Comparison of ENCODE assay signal across 8 cellular contexts in genomic region chr16:727291-727977, GRCh38. TPM values are rescaled to one million over a fixed set of nuclear protein-coding genes. Genes with fewer than 3 reads are reported as not detected.
DNase-seq lines count a peak whose midpoint lies in the region; ATAC-seq and TF ChIP-seq lines count a peak whose summit lies in the region.

No MANE protein-coding gene starts in this region.

- peak overlapping the region; percentile 66 for H3K4me3 ChIP-seq in HL-60 (replicated peaks; ENCODE audit: insufficient read depth, low read length)
- peak overlapping the region; percentile 65 for H3K4me3 ChIP-seq in kidney epithelial cell (ENCODE audit: low read depth, low read length)
- peak overlapping the region; percentile 37 to 68 (median 54) for H3K4me3 ChIP-seq in tibial nerve

- H3K36me3 ChIP-seq in ES-I3 (ENCODE audit: insufficient read depth, low read length) (no peaks in the 10 kb centered on the region), kidney epithelial cell (ENCODE audit: control insufficient read depth, insufficient read depth, low read length) (no peaks in the 10 kb centered on the region), tibial nerve (peaks cover 0 to 28% (median 0%) of the 10 kb centered on the region in 3 donors)

- H3K4me1 ChIP-seq in ES-I3 (ENCODE audit: insufficient read depth, low read length) (no peaks in the 10 kb centered on the region; the same call in 1 of the 2 replicates), tibial nerve (peaks cover 0 to 31% (median 23%) of the 10 kb centered on the region in 4 donors)

- 0 to 1% methylated on average over 14 to 34 of the region's 61 CpGs for WGBS in tibial nerve, 2 donors

- TF ChIP-seq CTCF in HL-60 (IDR thresholded peaks at IDR 0.05; ENCODE audit: insufficient read depth, low read length) (no peak), kidney epithelial cell (IDR thresholded peaks at IDR 0.05; ENCODE audit: insufficient read depth, low read length, poor library complexity, severe bottlenecking) (no peak), tibial nerve (IDR thresholded peaks at IDR 0.05) (no peak)

- DNase-seq in HL-60 (ENCODE audit: low read depth in 1 of 2, low spot score in 1 of 2): peak in 1 of 2 experiments; percentile 46
- peak; percentile 54 for DNase-seq in activated naive CD8-positive, alpha-beta T cell treated with anti-CD3 and anti-CD28 coated beads for 36 hours
- no peak for DNase-seq in kidney epithelial cell (ENCODE audit: low read depth)
- DNase-seq in tibial nerve (ENCODE audit: low spot score in 2 of 2): no peak
- no peak for DNase-seq in ureter (ENCODE audit: low spot score)
- no peak for DNase-seq in stimulated activated CD4-positive, alpha-beta T cell treated with anti-CD3 and anti-CD28 coated beads, Interleukin-12 subunit alpha, Interleukin-12 subunit beta, amount 100 ng/mL, for 4 hours

- H3K27me3 ChIP-seq in HL-60 (ENCODE audit: insufficient read depth, poor library complexity, severe bottlenecking) (no peaks in the 10 kb centered on the region), kidney epithelial cell (ENCODE audit: control insufficient read depth, insufficient read depth, low read length) (no peaks in the 10 kb centered on the region), tibial nerve (peaks cover 0 to 14% of the 10 kb centered on the region in 2 donors)

- H3K4me1 Mint-ChIP-seq in activated naive CD8-positive, alpha-beta T cell treated with anti-CD3 and anti-CD28 coated beads for 36 hours: peaks cover 3% of the 10 kb centered on the region

- no peaks in the 10 kb centered on the region for H3K9me3 ChIP-seq in ES-I3 (ENCODE audit: control insufficient read depth, insufficient read depth, low read length)
- no peaks in the 10 kb centered on the region for H3K9me3 ChIP-seq in tibial nerve

- peak overlapping the region; percentile 74 for H3K9ac ChIP-seq in ES-I3 (ENCODE audit: low read depth, low read length)

- H3K36me3 Mint-ChIP-seq in activated naive CD8-positive, alpha-beta T cell treated with anti-CD3 and anti-CD28 coated beads for 36 hours: no peaks in the 10 kb centered on the region

- H3K4me3 Mint-ChIP-seq in activated naive CD8-positive, alpha-beta T cell treated with anti-CD3 and anti-CD28 coated beads for 36 hours: peak overlapping the region; percentile 60

- no peaks in the 10 kb centered on the region for H3K9me3 Mint-ChIP-seq in activated naive CD8-positive, alpha-beta T cell treated with anti-CD3 and anti-CD28 coated beads for 36 hours

- no peak for TF ChIP-seq POLR2A in tibial nerve (IDR thresholded peaks at IDR 0.05)

- H3K27ac ChIP-seq in HL-60 (replicated peaks) (peak overlapping the region; percentile 65), tibial nerve (peak overlapping the region in 3 of 4 donors; percentile 60 to 71 (median 68))

- TF ChIP-seq EP300 in tibial nerve (IDR thresholded peaks at IDR 0.05): no peak

- no peak for ATAC-seq in GM18502 (IDR thresholded peaks at IDR 0.05; ENCODE audit: poor library complexity, unreplicated experiment)

- no peak overlapping the region for H3K27ac Mint-ChIP-seq in activated naive CD8-positive, alpha-beta T cell treated with anti-CD3 and anti-CD28 coated beads for 36 hours

- no peaks in the 10 kb centered on the region for H3K27me3 Mint-ChIP-seq in activated naive CD8-positive, alpha-beta T cell treated with anti-CD3 and anti-CD28 coated beads for 36 hours

RNA-seq across cellular contexts. Expression of gene HAGHL, which starts 0.5 kb away (rescaled TPM):
- 10 to 100 TPM; 22.9 to 24.4 TPM for total RNA-seq in activated naive CD8-positive, alpha-beta T cell treated with anti-CD3 and anti-CD28 coated beads for 36 hours
- total RNA-seq in kidney epithelial cell (17.7 and 18.8 TPM in 2 replicates), tibial nerve (10 to 100 TPM in 1 of 4 donors, 1 to 10 TPM in 3; 3.5 to 18.0 (median 6.3) TPM), ureter (7.9 TPM)

RNA-seq across cellular contexts. Expression of gene CCDC78, which starts 1.2 kb away (rescaled TPM):
- 1 to 10 TPM; 6.5 to 8.1 TPM for total RNA-seq in activated naive CD8-positive, alpha-beta T cell treated with anti-CD3 and anti-CD28 coated beads for 36 hours
- total RNA-seq in kidney epithelial cell: 2.5 and 6.1 TPM in 2 replicates
- total RNA-seq in tibial nerve: 1 to 10 TPM in 2 of 4 donors, under 1 TPM in 2; 0.63 to 7.5 (median 3.0) TPM
- total RNA-seq in ureter: 5.3 TPM

RNA-seq across cellular contexts. Expression of gene ANTKMT, which starts 6.5 kb away (rescaled TPM):
- total RNA-seq in activated naive CD8-positive, alpha-beta T cell treated with anti-CD3 and anti-CD28 coated beads for 36 hours: 10 to 100 TPM; 37.3 to 40.1 TPM
- total RNA-seq in kidney epithelial cell: 42.4 and 61.9 TPM in 2 replicates
- 10 to 100 TPM; 43.7 to 98.7 (median 78.6) TPM for total RNA-seq in tibial nerve
- total RNA-seq in ureter: 43.2 TPM

RNA-seq across cellular contexts. Expression of gene METRN, which starts 12.5 kb away (rescaled TPM):
- 10 to 100 TPM; 22.3 to 25.3 TPM for total RNA-seq in activated naive CD8-positive, alpha-beta T cell treated with anti-CD3 and anti-CD28 coated beads for 36 hours
- total RNA-seq in kidney epithelial cell (116 and 161 TPM in 2 replicates), tibial nerve (100 to 1,000 TPM in 3 of 4 donors, 10 to 100 TPM in 1; 78.8 to 131 (median 108) TPM), ureter (20.8 TPM)

RNA-seq across cellular contexts. Expression of gene CIAO3, which starts 13.4 kb away (rescaled TPM):
- 10 to 100 TPM; 18.3 to 19.8 TPM for total RNA-seq in activated naive CD8-positive, alpha-beta T cell treated with anti-CD3 and anti-CD28 coated beads for 36 hours
- 34.5 and 40.3 TPM in 2 replicates for total RNA-seq in kidney epithelial cell
- total RNA-seq in tibial nerve: 10 to 100 TPM; 39.8 to 53.2 (median 45.6) TPM
- total RNA-seq in ureter: 38.9 TPM
